ENCODE assay signal across 9 cellular contexts in genomic region chr20:45294003-45294368, GRCh38. TPM values are rescaled to one million over a fixed set of nuclear protein-coding genes. Genes with fewer than 3 reads are reported as not detected.
DNase-seq lines count a peak whose midpoint lies in the region; ATAC-seq, FAIRE-seq and TF ChIP-seq lines count a peak whose summit lies in the region.
"Had no signal": no experiment of that assay in that cellular context is flagged by ENCODE, and none has a peak within 500 bp of the region (broad histone marks: within the 10 kb centered on the region; RNA-seq: fewer than 3 reads in every experiment).

No MANE protein-coding gene starts in this region.

- peak overlapping the region; percentile 74; the same call in 1 of the 2 replicates for H3K27ac ChIP-seq in VCaP

- peaks cover 35% of the 10 kb centered on the region for H3K27me3 Mint-ChIP-seq in activated CD4-positive, alpha-beta T cell treated with anti-CD3 and anti-CD28 coated beads for 36 hours
- H3K27me3 Mint-ChIP-seq in glutamatergic neuron (ENCODE audit: unreplicated experiment), result peaks cover 16% of the 10 kb centered on the region
- H3K27me3 Mint-ChIP-seq in stimulated activated memory B cell treated with anti-CD40 and anti-IgM and Interleukin-4, amounts not matched to agents 10 μg/mL and 1 μg/mL and 100 μg/mL, for 72 hours, result peaks cover 40% of the 10 kb centered on the region

- CTCF ChIA-PET in activated CD4-positive, alpha-beta T cell treated with anti-CD3 and anti-CD28 coated beads for 36 hours (lab: Charles Lee), result interaction anchor here (0.6 to 6.4 kb wide), 72 partner anchors 9 to 1163 kb away, joined by 3 to 102 read pairs (median 4); partner anchors contain the start of genes MATN4, PIGT, SEMG1 and SEMG2

- POLR2A ChIA-PET in activated CD4-positive, alpha-beta T cell treated with anti-CD3 and anti-CD28 coated beads for 36 hours (lab: Charles Lee), result interaction anchor here (0.6 to 0.9 kb wide), 3 partner anchors 10 to 498 kb away, joined by 3 to 4 read pairs (median 3); partner anchors contain the start of genes DNTTIP1 and WFDC3

- DNase-seq in activated CD4-positive, alpha-beta T cell treated with anti-CD3 and anti-CD28 coated beads for 36 hours, result no peak
- no peak for DNase-seq in activated CD4-positive, alpha-beta T cell treated with anti-CD3 and anti-CD28 coated beads, Interleukin-2, amount 50 U/mL, for 1 hour
- DNase-seq in glutamatergic neuron (no peak), GM12892 (ENCODE audit: insufficient read length) (no peak), SKM-1 (lab: John Stamatoyannopoulos, UW; ENCODE audit: unreplicated experiment) (no peak)
- DNase-seq: cortex of kidney had no signal

- no peaks in the 10 kb centered on the region for H3K36me3 Mint-ChIP-seq in activated CD4-positive, alpha-beta T cell treated with anti-CD3 and anti-CD28 coated beads for 36 hours (ENCODE audit: low read depth)
- H3K36me3 Mint-ChIP-seq in glutamatergic neuron (ENCODE audit: unreplicated experiment), result peaks cover 6% of the 10 kb centered on the region
- H3K36me3 Mint-ChIP-seq in stimulated activated memory B cell treated with anti-CD40 and anti-IgM and Interleukin-4, amounts not matched to agents 10 μg/mL and 1 μg/mL and 100 μg/mL, for 72 hours, result no peaks in the 10 kb centered on the region

- TF ChIP-seq CTCF in VCaP (conservative IDR thresholded peaks at IDR 0.05) (peak; percentile 73), glutamatergic neuron (IDR thresholded peaks at IDR 0.05; ENCODE audit: partially characterized antibody, unreplicated experiment) (peak; percentile 50)

- peaks cover 2% of the 10 kb centered on the region for H3K9me3 Mint-ChIP-seq in activated CD4-positive, alpha-beta T cell treated with anti-CD3 and anti-CD28 coated beads for 36 hours (ENCODE audit: low read depth)
- H3K9me3 Mint-ChIP-seq in glutamatergic neuron (ENCODE audit: unreplicated experiment), result peaks cover 21% of the 10 kb centered on the region
- no peaks in the 10 kb centered on the region for H3K9me3 Mint-ChIP-seq in stimulated activated memory B cell treated with anti-CD40 and anti-IgM and Interleukin-4, amounts not matched to agents 10 μg/mL and 1 μg/mL and 100 μg/mL, for 72 hours

- H3K4me3 Mint-ChIP-seq in activated CD4-positive, alpha-beta T cell treated with anti-CD3 and anti-CD28 coated beads for 36 hours, result peak overlapping the region; percentile 67
- peak overlapping the region; percentile 28 for H3K4me3 Mint-ChIP-seq in glutamatergic neuron (ENCODE audit: unreplicated experiment)
- H3K4me3 Mint-ChIP-seq in stimulated activated memory B cell treated with anti-CD40 and anti-IgM and Interleukin-4, amounts not matched to agents 10 μg/mL and 1 μg/mL and 100 μg/mL, for 72 hours, result peak overlapping the region; percentile 77

- FAIRE-seq in GM12892 (lab: Jason Lieb, UNC), result no peak

- TF ChIP-seq POLR2A in GM12892 (IDR thresholded peaks at IDR 0.05; ENCODE audit: low read depth, low read length), result no peak

- intact Hi-C loops in activated CD4-positive, alpha-beta T cell treated with anti-CD3 and anti-CD28 coated beads for 36 hours (cut with DNase I, micrococcal nuclease), result loop anchor here (5.0 kb wide), 3 partner anchors 57 to 252 kb away; no protein-coding TSS in a partner anchor

- no peak for ATAC-seq in activated CD4-positive, alpha-beta T cell treated with anti-CD3 and anti-CD28 coated beads for 36 hours
- no peak for ATAC-seq in stimulated activated memory B cell treated with anti-CD40 and anti-IgM and Interleukin-4, amounts not matched to agents 10 μg/mL and 1 μg/mL and 100 μg/mL, for 72 hours
- ATAC-seq in HG03354 (IDR thresholded peaks at IDR 0.05; ENCODE audit: poor library complexity, severe bottlenecking, unreplicated experiment), result no peak

- no peak overlapping the region for H3K27ac Mint-ChIP-seq in activated CD4-positive, alpha-beta T cell treated with anti-CD3 and anti-CD28 coated beads for 36 hours
- H3K27ac Mint-ChIP-seq in glutamatergic neuron (ENCODE audit: unreplicated experiment), result peak overlapping the region; percentile 67
- H3K27ac Mint-ChIP-seq in stimulated activated memory B cell treated with anti-CD40 and anti-IgM and Interleukin-4, amounts not matched to agents 10 μg/mL and 1 μg/mL and 100 μg/mL, for 72 hours, result no peak overlapping the region

- peaks cover 3% of the 10 kb centered on the region for H3K4me1 Mint-ChIP-seq in activated CD4-positive, alpha-beta T cell treated with anti-CD3 and anti-CD28 coated beads for 36 hours
- H3K4me1 Mint-ChIP-seq in glutamatergic neuron (ENCODE audit: low read depth, unreplicated experiment), result peaks cover 15% of the 10 kb centered on the region
- H3K4me1 Mint-ChIP-seq in stimulated activated memory B cell treated with anti-CD40 and anti-IgM and Interleukin-4, amounts not matched to agents 10 μg/mL and 1 μg/mL and 100 μg/mL, for 72 hours, result peaks cover 26% of the 10 kb centered on the region

RNA-seq across cellular contexts. Expression of gene RBPJL, which starts 12.7 kb away (rescaled TPM):
- not detected for total RNA-seq in activated CD4-positive, alpha-beta T cell treated with anti-CD3 and anti-CD28 coated beads for 36 hours
- total RNA-seq in glutamatergic neuron (ENCODE audit: unreplicated experiment), result not detected
- polyA plus RNA-seq in GM12892 (2012; ENCODE audit: missing spikeins), result not detected

RNA-seq across cellular contexts. Expression of gene MATN4, which starts 14.1 kb away (rescaled TPM):
- under 1 TPM; 0.35 to 0.48 TPM for total RNA-seq in activated CD4-positive, alpha-beta T cell treated with anti-CD3 and anti-CD28 coated beads for 36 hours
- total RNA-seq in glutamatergic neuron (ENCODE audit: unreplicated experiment), result not detected
- polyA plus RNA-seq in GM12892 (2012; ENCODE audit: missing spikeins), result not detected

RNA-seq across cellular contexts. Expression of gene SLPI, which starts 39.6 kb away (rescaled TPM):
- total RNA-seq in activated CD4-positive, alpha-beta T cell treated with anti-CD3 and anti-CD28 coated beads for 36 hours, result not detected
- total RNA-seq in glutamatergic neuron (ENCODE audit: unreplicated experiment), result not detected
- not detected for polyA plus RNA-seq in GM12892 (2012; ENCODE audit: missing spikeins)

RNA-seq across cellular contexts. Expression of gene SDC4, which starts 54.2 kb away (rescaled TPM):
- 10 to 100 TPM; 24.0 to 31.0 TPM for total RNA-seq in activated CD4-positive, alpha-beta T cell treated with anti-CD3 and anti-CD28 coated beads for 36 hours
- 0.61 TPM for total RNA-seq in glutamatergic neuron (ENCODE audit: unreplicated experiment)
- polyA plus RNA-seq in GM12892 (2012; ENCODE audit: missing spikeins), result 3.3 TPM
